In genomic region chr14:52950898-52951729, GRCh38 we compare ENCODE assay signal across 1 cellular context.
A peak's percentile ranks its signal among the peaks of the same experiment; 100 is the strongest.
TF ChIP-seq lines count a peak whose summit lies in the region.

FERMT2 (minus strand) TSS chr14:52951050; CDS start chr14:52950568, 482 bp downstream.

TF ChIP-seq in GM12878, 131 proteins besides CTCF, POLR2A, EP300 and RAD21 (continued from another document):
- TF ChIP-seq MYB (IDR thresholded peaks at IDR 0.05; ENCODE audit: borderline replicate concordance, low read depth, low read length) (no peak), DPF2 (IDR thresholded peaks at IDR 0.05) (peak; percentile 29; the same call in 1 of the 2 replicates), SMARCA5 (IDR thresholded peaks at IDR 0.05) (peak; percentile 40; the same call in 1 of the 2 replicates), NR2F1 (conservative IDR thresholded peaks at IDR 0.05) (0 out of 2 replicates have a peak, but pooled peaks have one; percentile 6), SRF (IDR thresholded peaks at IDR 0.05; ENCODE audit: low read depth in 2 of 2, low read length in 2 of 2) (peak in 1 of 2 experiments; percentile 83; a peak in 1 of 4 replicates), JUND (IDR thresholded peaks at IDR 0.05; ENCODE audit: low read depth, low read length) (no peak), TCF12 (IDR thresholded peaks at IDR 0.05; ENCODE audit: low read depth, low read length) (0 out of 2 replicates have a peak, but pooled peaks have one; percentile 3)
- TF ChIP-seq, protein P1, sequence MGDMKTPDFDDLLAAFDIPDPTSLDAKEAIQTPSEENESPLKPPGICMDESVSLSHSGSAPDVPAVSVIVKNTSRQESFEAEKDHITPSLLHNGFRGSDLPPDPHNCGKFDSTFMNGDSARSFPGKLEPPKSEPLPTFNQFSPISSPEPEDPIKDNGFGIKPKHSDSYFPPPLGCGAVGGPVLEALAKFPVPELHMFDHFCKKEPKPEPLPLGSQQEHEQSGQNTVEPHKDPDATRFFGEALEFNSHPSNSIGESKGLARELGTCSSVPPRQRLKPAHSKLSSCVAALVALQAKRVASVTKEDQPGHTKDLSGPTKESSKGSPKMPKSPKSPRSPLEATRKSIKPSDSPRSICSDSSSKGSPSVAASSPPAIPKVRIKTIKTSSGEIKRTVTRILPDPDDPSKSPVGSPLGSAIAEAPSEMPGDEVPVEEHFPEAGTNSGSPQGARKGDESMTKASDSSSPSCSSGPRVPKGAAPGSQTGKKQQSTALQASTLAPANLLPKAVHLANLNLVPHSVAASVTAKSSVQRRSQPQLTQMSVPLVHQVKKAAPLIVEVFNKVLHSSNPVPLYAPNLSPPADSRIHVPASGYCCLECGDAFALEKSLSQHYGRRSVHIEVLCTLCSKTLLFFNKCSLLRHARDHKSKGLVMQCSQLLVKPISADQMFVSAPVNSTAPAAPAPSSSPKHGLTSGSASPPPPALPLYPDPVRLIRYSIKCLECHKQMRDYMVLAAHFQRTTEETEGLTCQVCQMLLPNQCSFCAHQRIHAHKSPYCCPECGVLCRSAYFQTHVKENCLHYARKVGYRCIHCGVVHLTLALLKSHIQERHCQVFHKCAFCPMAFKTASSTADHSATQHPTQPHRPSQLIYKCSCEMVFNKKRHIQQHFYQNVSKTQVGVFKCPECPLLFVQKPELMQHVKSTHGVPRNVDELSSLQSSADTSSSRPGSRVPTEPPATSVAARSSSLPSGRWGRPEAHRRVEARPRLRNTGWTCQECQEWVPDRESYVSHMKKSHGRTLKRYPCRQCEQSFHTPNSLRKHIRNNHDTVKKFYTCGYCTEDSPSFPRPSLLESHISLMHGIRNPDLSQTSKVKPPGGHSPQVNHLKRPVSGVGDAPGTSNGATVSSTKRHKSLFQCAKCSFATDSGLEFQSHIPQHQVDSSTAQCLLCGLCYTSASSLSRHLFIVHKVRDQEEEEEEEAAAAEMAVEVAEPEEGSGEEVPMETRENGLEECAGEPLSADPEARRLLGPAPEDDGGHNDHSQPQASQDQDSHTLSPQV (IDR thresholded peaks at IDR 0.05), result no peak
